In the genomic region with DNA sequence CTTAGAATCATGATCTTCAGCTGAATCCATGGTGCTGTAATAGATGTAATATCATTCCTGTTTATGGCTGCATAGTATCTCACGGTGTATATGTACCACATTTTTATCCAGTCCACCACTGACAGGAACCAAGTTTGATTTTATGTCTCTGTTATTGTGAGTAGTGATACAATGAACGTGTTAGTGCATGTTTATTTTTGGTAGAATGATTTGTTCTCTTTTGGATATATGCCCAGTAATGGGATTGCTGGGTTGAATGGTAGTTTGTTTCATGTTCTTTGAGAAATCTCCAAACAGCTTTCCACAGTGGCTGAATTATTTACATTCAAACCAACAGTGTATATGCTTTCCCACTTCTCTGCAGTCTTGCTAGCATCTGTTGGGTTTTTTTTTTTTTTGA, we compare ENCODE assay signal across 30 cellular contexts.
"Had no signal": no experiment of that assay in that cellular context is flagged by ENCODE, and none has a peak within 500 bp of the region (broad histone marks: within the 10 kb centered on the region; RNA-seq: fewer than 3 reads in every experiment).

No MANE protein-coding gene starts in this region.

- DNase-seq: activated B cell treated with CpG ODN at 0.5 μM for 24 hours; activated CD4-positive, alpha-beta T cell treated with anti-CD3 and anti-CD28 coated beads for 36 hours; activated CD4-positive, alpha-beta T cell treated with anti-CD3 and anti-CD28 coated beads, Interleukin-2, amount 50 U/mL, for 4 hours; activated effector memory CD4-positive, alpha-beta T cell treated with Interleukin-2 at 50 U/mL for 16 hours; activated naive CD4-positive, alpha-beta T cell treated with anti-CD3 and anti-CD28 coated beads for 36 hours; activated naive CD8-positive, alpha-beta T cell treated with anti-CD3 and anti-CD28 coated beads for 36 hours; adrenal gland; aorta; body of pancreas; cortex of kidney; effector memory CD8-positive, alpha-beta T cell; head of caudate nucleus; hippocampal formation; kidney; left colon; midbrain; naive thymus-derived CD4-positive, alpha-beta T cell; nucleus accumbens; pancreas; retina; stimulated activated CD4-positive, alpha-beta T cell treated with anti-CD3 and anti-CD28 coated beads, Interleukin-12 subunit alpha, Interleukin-12 subunit beta, amount 100 ng/mL, for 4 hours; stimulated activated CD4-positive, alpha-beta T cell treated with anti-CD3 and anti-CD28 coated beads, Interleukin-4, amount 100 ng/mL, for 1 hour; upper lobe of left lung had no signal

- H3K36me3 Mint-ChIP-seq: activated naive CD8-positive, alpha-beta T cell treated with anti-CD3 and anti-CD28 coated beads for 36 hours; naive thymus-derived CD4-positive, alpha-beta T cell had no signal

- H3K4me1 ChIP-seq: adrenal gland, body of pancreas, gastroesophageal sphincter, pancreas, prostate gland, upper lobe of left lung, vagina had no signal

- H3K36me3 ChIP-seq: adrenal gland, gastroesophageal sphincter, pancreas, prostate gland, thoracic aorta, upper lobe of left lung, vagina had no signal

- H3K27me3 ChIP-seq: adrenal gland, body of pancreas, gastroesophageal sphincter, pancreas, upper lobe of left lung, vagina had no signal

- H3K27ac Mint-ChIP-seq: activated B cell treated with CpG ODN at 0.5 μM for 24 hours; activated CD4-positive, alpha-beta T cell treated with anti-CD3 and anti-CD28 coated beads for 36 hours; activated naive CD4-positive, alpha-beta T cell treated with anti-CD3 and anti-CD28 coated beads for 36 hours; activated naive CD8-positive, alpha-beta T cell treated with anti-CD3 and anti-CD28 coated beads for 36 hours; effector memory CD8-positive, alpha-beta T cell; naive thymus-derived CD4-positive, alpha-beta T cell; stimulated activated naive CD8-positive, alpha-beta T cell treated with anti-CD3 and anti-CD28 coated beads, Interleukin-15, Interleukin-2, amounts not matched to agents 100 ng/mL and 50 ng/mL, for 24 hours had no signal

- H3K27me3 Mint-ChIP-seq: activated B cell treated with CpG ODN at 0.5 μM for 24 hours; activated CD4-positive, alpha-beta T cell treated with anti-CD3 and anti-CD28 coated beads for 36 hours; activated naive CD8-positive, alpha-beta T cell treated with anti-CD3 and anti-CD28 coated beads for 36 hours; effector memory CD8-positive, alpha-beta T cell; naive thymus-derived CD4-positive, alpha-beta T cell; stimulated activated naive CD8-positive, alpha-beta T cell treated with anti-CD3 and anti-CD28 coated beads, Interleukin-15, Interleukin-2, amounts not matched to agents 100 ng/mL and 50 ng/mL, for 24 hours had no signal

- FAIRE-seq: kidney, pancreas had no signal

- H3K4me3 ChIP-seq: adrenal gland, body of pancreas, gastroesophageal sphincter, pancreas, prostate gland, skin epidermis, thoracic aorta, upper lobe of left lung, vagina had no signal

- H3K4me1 Mint-ChIP-seq: activated B cell treated with CpG ODN at 0.5 μM for 24 hours; activated CD4-positive, alpha-beta T cell treated with anti-CD3 and anti-CD28 coated beads for 36 hours; activated naive CD8-positive, alpha-beta T cell treated with anti-CD3 and anti-CD28 coated beads for 36 hours; naive thymus-derived CD4-positive, alpha-beta T cell; neural crest cell had no signal

- H3K27ac ChIP-seq: adrenal gland, body of pancreas, gastroesophageal sphincter, pancreas, prostate gland, skin epidermis, thoracic aorta, upper lobe of left lung, vagina had no signal

- H3K4me3 Mint-ChIP-seq: activated B cell treated with CpG ODN at 0.5 μM for 24 hours; activated CD4-positive, alpha-beta T cell treated with anti-CD3 and anti-CD28 coated beads for 36 hours; activated naive CD4-positive, alpha-beta T cell treated with anti-CD3 and anti-CD28 coated beads for 36 hours; activated naive CD8-positive, alpha-beta T cell treated with anti-CD3 and anti-CD28 coated beads for 36 hours; effector memory CD8-positive, alpha-beta T cell; naive thymus-derived CD4-positive, alpha-beta T cell; neural crest cell; stimulated activated naive CD8-positive, alpha-beta T cell treated with anti-CD3 and anti-CD28 coated beads, Interleukin-15, Interleukin-2, amounts not matched to agents 100 ng/mL and 50 ng/mL, for 24 hours had no signal

- H3K9me3 ChIP-seq: adrenal gland, body of pancreas, gastroesophageal sphincter, pancreas, prostate gland, thoracic aorta, upper lobe of left lung, vagina had no signal
